In genomic region chr14:62081956-62082355, GRCh38 we compare ENCODE assay signal across 22 cellular contexts.
DNase-seq lines count a peak whose midpoint lies in the region; ATAC-seq and TF ChIP-seq lines count a peak whose summit lies in the region.
"Had no signal": no experiment of that assay in that cellular context is flagged by ENCODE, and none has a peak within 500 bp of the region (broad histone marks: within the 10 kb centered on the region; RNA-seq: fewer than 3 reads in every experiment).

No MANE protein-coding gene starts in this region.

- no peak overlapping the region for H3K4me3 Mint-ChIP-seq in memory B cell
- H3K4me3 Mint-ChIP-seq: CD14-positive monocyte had no signal

- H3K4me1 ChIP-seq in BLaER1: peaks cover 57% of the 10 kb centered on the region
- peaks cover 71% of the 10 kb centered on the region for H3K4me1 ChIP-seq in DOHH2 (ENCODE audit: control insufficient read depth, low read length)
- peaks cover 58% of the 10 kb centered on the region for H3K4me1 ChIP-seq in OCI-LY3 (ENCODE audit: low read length)

- peak overlapping the region; percentile 66 for H3K4me2 ChIP-seq in BLaER1
- peak overlapping the region; percentile 91 for H3K4me2 ChIP-seq in DOHH2 (ENCODE audit: low read length)
- peak overlapping the region; percentile 75 for H3K4me2 ChIP-seq in OCI-LY3 (ENCODE audit: low read length)

- no peak for ATAC-seq in memory B cell (ENCODE audit: low read depth)
- no peak for ATAC-seq in Right ventricle myocardium superior (ENCODE audit: poor library complexity)
- ATAC-seq: HCT116, Panc1 had no signal

- H4K20me1 ChIP-seq in BLaER1 (no peaks in the 10 kb centered on the region), DOHH2 (ENCODE audit: control insufficient read depth, insufficient read depth, low read depth, low read length) (no peaks in the 10 kb centered on the region), OCI-LY3 (ENCODE audit: insufficient read depth, low read length) (no peaks in the 10 kb centered on the region)

- H3K4me3 ChIP-seq in BLaER1: no peak overlapping the region
- H3K4me3 ChIP-seq in DOHH2 (ENCODE audit: low read length): peak overlapping the region; percentile 69
- peak overlapping the region; percentile 50; the same call in 1 of the 2 replicates for H3K4me3 ChIP-seq in OCI-LY3 (ENCODE audit: low read length)

- H3K9me3 ChIP-seq in BLaER1: peaks cover 27% of the 10 kb centered on the region
- peaks cover 11% of the 10 kb centered on the region; the same call in 1 of the 2 replicates for H3K9me3 ChIP-seq in DOHH2 (ENCODE audit: control insufficient read depth, insufficient read depth, low read length)
- H3K9me3 ChIP-seq in OCI-LY3 (ENCODE audit: insufficient read depth, low read length): no peaks in the 10 kb centered on the region; the same call in none of the 2 replicates

- H3K9ac ChIP-seq in BLaER1 (no peak overlapping the region), OCI-LY3 (ENCODE audit: low read length) (peak overlapping the region; percentile 71; the same call in 1 of the 2 replicates)

- no peaks in the 10 kb centered on the region; the same call in 1 of the 2 replicates for H3K36me3 ChIP-seq in BLaER1
- H3K36me3 ChIP-seq in DOHH2 (ENCODE audit: control insufficient read depth, low read length): peaks cover 4% of the 10 kb centered on the region; the same call in 1 of the 2 replicates
- H3K36me3 ChIP-seq in OCI-LY3 (replicated peaks; ENCODE audit: low read depth, low read length): peaks cover 7% of the 10 kb centered on the region

- H3K27ac Mint-ChIP-seq in memory B cell: peak overlapping the region; percentile 90
- H3K27ac Mint-ChIP-seq: CD14-positive monocyte had no signal

- peaks cover 5% of the 10 kb centered on the region for H3K36me3 Mint-ChIP-seq in memory B cell
- H3K36me3 Mint-ChIP-seq: CD14-positive monocyte had no signal

- H3K9me3 Mint-ChIP-seq in memory B cell: peaks cover 2% of the 10 kb centered on the region

- no peaks in the 10 kb centered on the region for H3K79me2 ChIP-seq in DOHH2 (ENCODE audit: control insufficient read depth, low read length)
- H3K79me2 ChIP-seq in OCI-LY3 (ENCODE audit: low read length): no peaks in the 10 kb centered on the region

- no peak for TF ChIP-seq CTCF in DOHH2 (IDR thresholded peaks at IDR 0.05; ENCODE audit: low read depth, low read length, poor library complexity, severe bottlenecking)
- no peak for TF ChIP-seq CTCF in OCI-LY3 (IDR thresholded peaks at IDR 0.05; ENCODE audit: low read depth, low read length)

- H2AFZ ChIP-seq in OCI-LY3 (ENCODE audit: low read depth, low read length): no peak overlapping the region

- no peaks in the 10 kb centered on the region for H3K9me2 ChIP-seq in DOHH2 (replicated peaks; ENCODE audit: control insufficient read depth, low read length)

- H3K27me3 Mint-ChIP-seq in memory B cell: peaks cover under 1% of the 10 kb centered on the region

- peak overlapping the region; percentile 69; the same call in 1 of the 2 replicates for H3K27ac ChIP-seq in BLaER1
- H3K27ac ChIP-seq in DOHH2 (ENCODE audit: low read depth, low read length): peak overlapping the region; percentile 95
- H3K27ac ChIP-seq in OCI-LY3 (ENCODE audit: low read length): peak overlapping the region; percentile 88

- H3K27me3 ChIP-seq in BLaER1 (no peaks in the 10 kb centered on the region), DOHH2 (ENCODE audit: control insufficient read depth, low read length) (no peaks in the 10 kb centered on the region), OCI-LY3 (ENCODE audit: low read depth, low read length) (no peaks in the 10 kb centered on the region)

- peaks cover 52% of the 10 kb centered on the region for H3K4me1 Mint-ChIP-seq in memory B cell
- H3K4me1 Mint-ChIP-seq: CD14-positive monocyte had no signal

- DNase-seq in memory B cell (ENCODE audit: low spot score in 2 of 2): no peak
- DNase-seq in Right ventricle myocardium superior: no peak
- DNase-seq in activated CD4-positive, CD25-positive, alpha-beta regulatory T cell treated with anti-CD3 and anti-CD28 coated beads, Interleukin-2, amount 50 U/mL, for 72 hours: no peak
- no peak for DNase-seq in NCI-H1694 treated with DMSO at 0.1 percent for 48 hours (lab: John Stamatoyannopoulos, UW)
- DNase-seq in amniotic stem cell (lab: John Stamatoyannopoulos, UW): no peak
- DNase-seq: COR-L47, DMS 273 treated with DMSO at 0.1 percent for 48 hours, GF-D8, GOT3, KG1, NCI-H1048, NCI-H1436, NCI-H2029, NCI-H345, NCI-H524 treated with DMSO at 0.1 percent for 48 hours, T-helper 1 cell had no signal

- intact Hi-C loops in Right ventricle myocardium superior (cut with DNase I): no loop called here

- peaks cover 15% of the 10 kb centered on the region for H3F3A ChIP-seq in DOHH2 (ENCODE audit: control insufficient read depth, insufficient read depth)
